17 cellular contexts compared by ENCODE assay signal in genomic region chr11:63912678-63913077, GRCh38. TPM values are rescaled to one million over a fixed set of nuclear protein-coding genes. Genes with fewer than 3 reads are reported as not detected.
"Had no signal": no experiment of that assay in that cellular context is flagged by ENCODE, and none has a peak within 500 bp of the region (broad histone marks: within the 10 kb centered on the region; RNA-seq: fewer than 3 reads in every experiment).

No MANE protein-coding gene starts in this region.

- H3K9me3 ChIP-seq: left ventricle myocardium inferior, prostate gland, tibial nerve, uterus had no signal

- ATAC-seq: foreskin keratinocyte, natural killer cell, right cardiac atrium had no signal

- FAIRE-seq: small intestine had no signal

- H3K36me3 ChIP-seq: uterus had no signal

- H3K27me3 ChIP-seq: tibial nerve, uterus had no signal

- H3K4me3 ChIP-seq: left ventricle myocardium inferior, prostate gland, tibial nerve, uterus had no signal

- DNase-seq: activated B cell treated with CpG ODN at 0.5 μM for 24 hours; activated CD4-positive, alpha-beta T cell treated with anti-CD3 and anti-CD28 coated beads for 48 hours; activated CD8-positive, alpha-beta memory T cell treated with anti-CD3 and anti-CD28 coated beads, Interleukin-2, amount 50 U/mL, for 48 hours; activated naive CD4-positive, alpha-beta T cell treated with anti-CD3 and anti-CD28 coated beads, Interleukin-2, amount 10 ng/mL, durations not matched to agents 7 days and 5 days; cortex of kidney; effector CD4-positive, alpha-beta T cell; foreskin keratinocyte; left ventricle myocardium inferior; natural killer cell; small intestine; stimulated activated CD4-positive, alpha-beta T cell treated with anti-CD3 and anti-CD28 coated beads, Interleukin-4, amount 100 ng/mL, for 24 hours; stimulated activated naive CD4-positive, alpha-beta T cell treated with Interleukin-2 at 50 U/mL for 16 hours; substantia nigra; uterus had no signal

- H3K27ac ChIP-seq: foreskin keratinocyte, left ventricle myocardium inferior, prostate gland, tibial nerve, uterus had no signal

RNA-seq across cellular contexts. Expression of gene RCOR2, which starts 4.3 kb away (rescaled TPM):
- total RNA-seq: activated B cell treated with CpG ODN at 0.5 μM for 24 hours, natural killer cell had no signal
